9 cellular contexts compared by ENCODE assay signal in the genomic region with DNA sequence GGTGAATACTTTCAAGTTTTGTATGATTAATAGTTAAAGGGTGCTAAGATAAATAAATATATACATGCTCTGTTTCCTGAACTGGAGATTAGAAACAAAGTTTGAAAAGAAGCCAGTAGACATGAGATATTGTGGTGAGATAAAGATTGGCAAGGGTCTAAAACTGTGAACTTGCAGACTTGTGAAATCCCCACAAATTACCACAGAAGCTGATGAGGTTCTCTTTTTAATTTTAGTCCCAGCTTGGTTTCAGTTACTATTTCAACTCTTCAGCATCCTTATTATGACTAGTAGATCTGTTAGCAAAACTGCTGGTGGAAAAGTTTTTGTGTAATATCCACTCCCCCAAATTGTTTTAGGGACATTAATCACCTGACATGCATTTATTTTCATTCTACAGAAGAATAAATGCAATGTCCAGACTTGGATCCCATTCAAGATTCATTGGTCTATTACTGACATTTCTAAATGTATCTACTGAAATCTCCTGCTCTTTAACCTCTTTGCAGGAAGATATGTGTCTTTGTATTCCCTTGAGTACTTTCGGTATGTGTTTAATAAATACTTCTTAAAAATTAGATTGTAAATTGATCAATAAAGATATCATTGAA. TPM values are rescaled to one million over a fixed set of nuclear protein-coding genes. Genes with fewer than 3 reads are reported as not detected.
DNase-seq lines count a peak whose midpoint lies in the region; ATAC-seq and TF ChIP-seq lines count a peak whose summit lies in the region.
"Had no signal": no experiment of that assay in that cellular context is flagged by ENCODE, and none has a peak within 500 bp of the region (broad histone marks: within the 10 kb centered on the region; RNA-seq: fewer than 3 reads in every experiment).

No MANE protein-coding gene starts in this region.

- H3K27ac Mint-ChIP-seq in activated CD8-positive, alpha-beta memory T cell treated with anti-CD3 and anti-CD28 coated beads, Interleukin-2, amount 10 ng/mL, durations not matched to agents 7 days and 5 days = peak overlapping the region; percentile 66
- H3K27ac Mint-ChIP-seq in stimulated activated naive CD8-positive, alpha-beta T cell treated with anti-CD3 and anti-CD28 coated beads, Interleukin-15, amount 100 ng/mL, for 72 hours = no peak overlapping the region
- H3K27ac Mint-ChIP-seq in CD14-positive monocyte = peak overlapping the region in 3 of 7 donors; percentile 17 to 61 (median 60)

- peaks cover 58% of the 10 kb centered on the region for H3K4me1 Mint-ChIP-seq in activated CD8-positive, alpha-beta memory T cell treated with anti-CD3 and anti-CD28 coated beads, Interleukin-2, amount 10 ng/mL, durations not matched to agents 7 days and 5 days
- peaks cover 43% of the 10 kb centered on the region for H3K4me1 Mint-ChIP-seq in stimulated activated naive CD8-positive, alpha-beta T cell treated with anti-CD3 and anti-CD28 coated beads, Interleukin-15, amount 100 ng/mL, for 72 hours
- H3K4me1 Mint-ChIP-seq in CD14-positive monocyte = peaks cover 50% of the 10 kb centered on the region

- no peak for TF ChIP-seq CTCF in CD14-positive monocyte (IDR thresholded peaks at IDR 0.05)

- H3K36me3 Mint-ChIP-seq in activated CD8-positive, alpha-beta memory T cell treated with anti-CD3 and anti-CD28 coated beads, Interleukin-2, amount 10 ng/mL, durations not matched to agents 7 days and 5 days = peaks cover 21% of the 10 kb centered on the region
- no peaks in the 10 kb centered on the region for H3K36me3 Mint-ChIP-seq in CD14-positive monocyte

- peaks cover 4% of the 10 kb centered on the region for H3K27me3 Mint-ChIP-seq in activated CD8-positive, alpha-beta memory T cell treated with anti-CD3 and anti-CD28 coated beads, Interleukin-2, amount 10 ng/mL, durations not matched to agents 7 days and 5 days
- H3K27me3 Mint-ChIP-seq in stimulated activated naive CD8-positive, alpha-beta T cell treated with anti-CD3 and anti-CD28 coated beads, Interleukin-15, amount 100 ng/mL, for 72 hours = no peaks in the 10 kb centered on the region
- peaks cover 0 to 1% (median 0%) of the 10 kb centered on the region in 3 donors for H3K27me3 Mint-ChIP-seq in CD14-positive monocyte (ENCODE audit: low read depth in 3 of 3)

- ATAC-seq in activated CD8-positive, alpha-beta memory T cell treated with anti-CD3 and anti-CD28 coated beads, Interleukin-2, amount 10 ng/mL, durations not matched to agents 7 days and 5 days = peak; percentile 82
- peak; percentile 40 for ATAC-seq in HG03066 (IDR thresholded peaks at IDR 0.05; ENCODE audit: low read depth, unreplicated experiment)
- peak; percentile 92 for ATAC-seq in stimulated activated naive CD8-positive, alpha-beta T cell treated with anti-CD3 and anti-CD28 coated beads, Interleukin-15, amount 100 ng/mL, for 72 hours

- intact Hi-C loops in CD14-positive monocyte (cut with micrococcal nuclease) = no loop called here

- CTCF ChIA-PET in activated CD8-positive, alpha-beta memory T cell treated with anti-CD3 and anti-CD28 coated beads, Interleukin-2, amount 10 ng/mL, durations not matched to agents 7 days and 5 days (lab: Charles Lee) = interaction anchor here (1.0 to 2.8 kb wide), 2 partner anchors 21 to 102 kb away, joined by 3 to 14 read pairs; partner anchors contain the start of genes FAM98A and RASGRP3

- no peaks in the 10 kb centered on the region for H3K9me3 Mint-ChIP-seq in activated CD8-positive, alpha-beta memory T cell treated with anti-CD3 and anti-CD28 coated beads, Interleukin-2, amount 10 ng/mL, durations not matched to agents 7 days and 5 days (ENCODE audit: low read depth)
- peaks cover 0 to 7% of the 10 kb centered on the region in 2 donors for H3K9me3 Mint-ChIP-seq in stimulated activated naive CD8-positive, alpha-beta T cell treated with anti-CD3 and anti-CD28 coated beads, Interleukin-15, amount 100 ng/mL, for 72 hours
- H3K9me3 Mint-ChIP-seq in CD14-positive monocyte = peaks cover 0 to 3% (median 0%) of the 10 kb centered on the region in 7 donors

- no peak for DNase-seq in activated CD8-positive, alpha-beta memory T cell treated with anti-CD3 and anti-CD28 coated beads, Interleukin-2, amount 10 ng/mL, durations not matched to agents 7 days and 5 days
- no peak for DNase-seq in activated CD8-positive, alpha-beta memory T cell treated with anti-CD3 and anti-CD28 coated beads, Interleukin-2, amount 50 U/mL, for 48 hours
- DNase-seq in SKM-1 (lab: John Stamatoyannopoulos, UW; ENCODE audit: unreplicated experiment) (peak; percentile 87), AG08396 (ENCODE audit: low spot score) (no peak), CD14-positive monocyte (ENCODE audit: low spot score) (no peak), midbrain (lab: John Stamatoyannopoulos, UW) (no peak)
- DNase-seq in stimulated activated naive CD8-positive, alpha-beta T cell treated with anti-CD3 and anti-CD28 coated beads, Interleukin-15, amount 100 ng/mL, for 72 hours = no peak
- DNase-seq: NCI-H2107 had no signal

- H3K4me3 Mint-ChIP-seq in activated CD8-positive, alpha-beta memory T cell treated with anti-CD3 and anti-CD28 coated beads, Interleukin-2, amount 10 ng/mL, durations not matched to agents 7 days and 5 days = no peak overlapping the region
- H3K4me3 Mint-ChIP-seq in stimulated activated naive CD8-positive, alpha-beta T cell treated with anti-CD3 and anti-CD28 coated beads, Interleukin-15, amount 100 ng/mL, for 72 hours = no peak overlapping the region
- H3K4me3 Mint-ChIP-seq in CD14-positive monocyte = no peak overlapping the region

RNA-seq across cellular contexts. Expression of gene RASGRP3, which starts 20.8 kb away (rescaled TPM):
- total RNA-seq in activated CD8-positive, alpha-beta memory T cell treated with anti-CD3 and anti-CD28 coated beads, Interleukin-2, amount 10 ng/mL, durations not matched to agents 7 days and 5 days = 10 to 100 TPM; 15.2 to 22.9 TPM
- under 1 TPM; 0.62 to 0.89 TPM for polyA plus RNA-seq in CD14-positive monocyte

Comparison
In these comparisons a context has a peak if more than half of its experiments do, and no peak if none do; other contexts are left out.
1. ATAC-seq: peak in every context shown above with its lines; median percentile 92 in stimulated activated naive CD8-positive, alpha-beta T cell treated with anti-CD3 and anti-CD28 coated beads, Interleukin-15, amount 100 ng/mL, for 72 hours; 82 in activated CD8-positive, alpha-beta memory T cell treated with anti-CD3 and anti-CD28 coated beads, Interleukin-2, amount 10 ng/mL, durations not matched to agents 7 days and 5 days; 40 in HG03066.